8 cellular contexts compared by ENCODE assay signal in genomic region chr16:68311316-68311620, GRCh38. TPM values are rescaled to one million over a fixed set of nuclear protein-coding genes. Genes with fewer than 3 reads are reported as not detected.
A peak's percentile ranks its signal among the peaks of the same experiment; 100 is the strongest.
DNase-seq lines count a peak whose midpoint lies in the region; ATAC-seq and TF ChIP-seq lines count a peak whose summit lies in the region.

No MANE protein-coding gene starts in this region.

- H3K9me3 Mint-ChIP-seq in WTC11, result no peaks in the 10 kb centered on the region

- H3K4me3 ChIP-seq in AG04449 (ENCODE audit: low read depth, low read length) (peak overlapping the region; percentile 96), HAP-1 (peak overlapping the region; percentile 86), hepatocyte (peak overlapping the region; percentile 43)

- H3K9me2 ChIP-seq in hepatocyte (replicated peaks; ENCODE audit: insufficient read depth), result no peaks in the 10 kb centered on the region

- ATAC-seq in WTC11 (peak; percentile 57), GM21515 (IDR thresholded peaks at IDR 0.05; ENCODE audit: unreplicated experiment) (no peak)

- H3K9me3 ChIP-seq in HAP-1, result no peaks in the 10 kb centered on the region
- H3K9me3 ChIP-seq in hepatocyte (ENCODE audit: low read depth), result no peaks in the 10 kb centered on the region

- H3K4me3 Mint-ChIP-seq in WTC11, result peak overlapping the region; percentile 95

- peaks cover 3% of the 10 kb centered on the region for H4K20me1 ChIP-seq in hepatocyte (ENCODE audit: insufficient read depth, poor library complexity, severe bottlenecking)

- TF ChIP-seq CTCF in AG04449 (IDR thresholded peaks at IDR 0.05; ENCODE audit: insufficient read depth, low read length, missing control alignments), result no peak
- TF ChIP-seq CTCF in WTC11 (IDR thresholded peaks at IDR 0.05), result no peak
- TF ChIP-seq CTCF in hepatocyte (IDR thresholded peaks at IDR 0.05; ENCODE audit: poor library complexity), result no peak

- H3K27me3 Mint-ChIP-seq in WTC11 (ENCODE audit: low read depth), result no peaks in the 10 kb centered on the region

- H3K4me1 ChIP-seq in HAP-1, result peaks cover 12% of the 10 kb centered on the region
- H3K4me1 ChIP-seq in hepatocyte (ENCODE audit: insufficient read depth), result peaks cover 18% of the 10 kb centered on the region

- DNase-seq in AG04449 (ENCODE audit: low read depth, low spot score) (no peak), HAP-1 (ENCODE audit: low spot score in 2 of 2) (peak in 1 of 2 experiments; percentile 26), WTC11 (ENCODE audit: low spot score) (no peak), hepatocyte (ENCODE audit: low spot score) (no peak), NCI-H128 (lab: John Stamatoyannopoulos, UW; ENCODE audit: unreplicated experiment) (no peak), HuH-7 (ENCODE audit: low spot score) (no peak)
- DNase-seq in stimulated activated CD8-positive, alpha-beta memory T cell treated with anti-CD3 and anti-CD28 coated beads, Interleukin-12 subunit alpha, Interleukin-12 subunit beta, amount 100 ng/mL, for 24 hours (ENCODE audit: extremely low read depth), result peak; percentile 37

- H3K27me3 ChIP-seq in HAP-1 (ENCODE audit: low read depth), result no peaks in the 10 kb centered on the region
- H3K27me3 ChIP-seq in hepatocyte, result no peaks in the 10 kb centered on the region

- H3K36me3 Mint-ChIP-seq in WTC11, result peaks cover 17% of the 10 kb centered on the region

- peak overlapping the region; percentile 91 for H3K27ac Mint-ChIP-seq in WTC11

- peaks cover 72% of the 10 kb centered on the region for H3K79me2 ChIP-seq in hepatocyte

- in situ Hi-C loops in HAP-1 (cut with MboI; ENCODE audit: low sequenced_read_pairs), result no loop called here

- H3K4me2 ChIP-seq in hepatocyte, result peak overlapping the region; percentile 97

- WGBS in hepatocyte (ENCODE audit: low lambda C conversion rate, missing lambda C conversion rate), result 4% methylated on average over 13 of the region's 13 CpGs

- H3K4me1 Mint-ChIP-seq in WTC11, result peaks cover 18% of the 10 kb centered on the region

- H3K27ac ChIP-seq in hepatocyte, result peak overlapping the region; percentile 90

- peak overlapping the region; percentile 75 for H2AFZ ChIP-seq in hepatocyte

- POLR2A ChIA-PET in AG04449 (lab: Yijun Ruan, JAX) (interaction anchor here (0.7 to 1.8 kb wide), 11 partner anchors 9 to 74 kb away, joined by 3 to 19 read pairs (median 6); partner anchors contain the start of genes PLA2G15 and SLC7A6), WTC11 (lab: Charles Lee) (interaction anchor here (0.6 to 1.4 kb wide), 6 partner anchors 14 to 77 kb away, joined by 3 to 8 read pairs (median 4); partner anchors contain the start of genes ESRP2 and SLC7A6)

- CTCF ChIA-PET in AG04449 (lab: Yijun Ruan, JAX), result interaction anchor here (1.0 to 2.4 kb wide), 6 partner anchors 10 to 210 kb away, joined by 3 to 34 read pairs (median 4); partner anchors contain the start of gene SLC7A6
- CTCF ChIA-PET in WTC11 (lab: Charles Lee), result interaction anchor here (0.9 to 3.5 kb wide), 11 partner anchors 9 to 342 kb away, joined by 3 to 41 read pairs (median 4); partner anchors contain the start of genes NFATC3, SLC12A4 and SLC7A6

- peaks cover 38% of the 10 kb centered on the region for H3K36me3 ChIP-seq in HAP-1 (replicated peaks)
- H3K36me3 ChIP-seq in hepatocyte (replicated peaks; ENCODE audit: insufficient read depth, low read depth), result no peaks in the 10 kb centered on the region

TF ChIP-seq in WTC11, 78 proteins besides CTCF, POLR2A, EP300 and RAD21:
- TF ChIP-seq E2F5 (CRISPR knock-in tag; IDR thresholded peaks at IDR 0.05) (no peak), PRRX2 (CRISPR knock-in tag; IDR thresholded peaks at IDR 0.05) (no peak), GRHL2 (CRISPR knock-in tag; IDR thresholded peaks at IDR 0.05; ENCODE audit: insufficient replicate concordance, severe bottlenecking) (no peak), CREB1 (CRISPR knock-in tag; IDR thresholded peaks at IDR 0.05) (no peak), SP1 (CRISPR knock-in tag; conservative IDR thresholded peaks at IDR 0.05) (no peak), PRDM15 (CRISPR knock-in tag; IDR thresholded peaks at IDR 0.05) (no peak)
- TF ChIP-seq, protein P1, sequence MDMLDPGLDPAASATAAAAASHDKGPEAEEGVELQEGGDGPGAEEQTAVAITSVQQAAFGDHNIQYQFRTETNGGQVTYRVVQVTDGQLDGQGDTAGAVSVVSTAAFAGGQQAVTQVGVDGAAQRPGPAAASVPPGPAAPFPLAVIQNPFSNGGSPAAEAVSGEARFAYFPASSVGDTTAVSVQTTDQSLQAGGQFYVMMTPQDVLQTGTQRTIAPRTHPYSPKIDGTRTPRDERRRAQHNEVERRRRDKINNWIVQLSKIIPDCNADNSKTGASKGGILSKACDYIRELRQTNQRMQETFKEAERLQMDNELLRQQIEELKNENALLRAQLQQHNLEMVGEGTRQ (CRISPR knock-in tag; IDR thresholded peaks at IDR 0.05), result no peak

RNA-seq across cellular contexts. Expression of gene PRMT7, which starts 0.4 kb away (rescaled TPM):
- total RNA-seq in WTC11 (2021), result 50.3 to 59.3 TPM (median 52.5 TPM) in 3 replicates
- 41.1 and 41.9 TPM in 2 replicates for total RNA-seq in hepatocyte
- 31.0 and 43.6 TPM in 2 replicates for polyA plus RNA-seq in hepatocyte

RNA-seq across cellular contexts. Expression of gene SLC7A6OS, which starts 0.5 kb away (rescaled TPM):
- total RNA-seq in WTC11 (2021) (20.5 to 22.6 TPM (median 20.7 TPM) in 3 replicates), hepatocyte (8.8 and 13.0 TPM in 2 replicates)
- polyA plus RNA-seq in hepatocyte, result 13.7 and 18.9 TPM in 2 replicates

RNA-seq across cellular contexts. Expression of gene SLC7A6, which starts 46.9 kb away (rescaled TPM):
- 27.4 TPM in 3 replicates for total RNA-seq in WTC11 (2021)
- 23.4 and 29.7 TPM in 2 replicates for total RNA-seq in hepatocyte
- polyA plus RNA-seq in hepatocyte, result 20.5 and 23.1 TPM in 2 replicates

Comparison
In these comparisons a context has a peak if more than half of its experiments do, and no peak if none do; other contexts are left out.
1. H3K4me3 ChIP-seq: peak in every context shown above with its lines; median percentile 96 in AG04449; 86 in HAP-1; 43 in hepatocyte.